Comparison of ENCODE assay signal across 11 cellular contexts in genomic region chr7:33422825-33423645, GRCh38.
DNase-seq lines count a peak whose midpoint lies in the region; ATAC-seq and TF ChIP-seq lines count a peak whose summit lies in the region.
"Had no signal": no experiment of that assay in that cellular context is flagged by ENCODE, and none has a peak within 500 bp of the region (broad histone marks: within the 10 kb centered on the region; RNA-seq: fewer than 3 reads in every experiment).

No MANE protein-coding gene starts in this region.

- no peak for TF ChIP-seq CTCF in ovary (IDR thresholded peaks at IDR 0.05)

- H3K9ac ChIP-seq in mesendoderm (ENCODE audit: low read length): no peak overlapping the region

- H3K4ac ChIP-seq in mesendoderm (ENCODE audit: low read depth, low read length): no peak overlapping the region

- no peaks in the 10 kb centered on the region for H3K4me1 ChIP-seq in mesendoderm (ENCODE audit: control insufficient read depth, low read depth, low read length)
- no peaks in the 10 kb centered on the region for H3K4me1 ChIP-seq in ovary (ENCODE audit: insufficient read depth)
- H3K4me1 ChIP-seq: adrenal gland had no signal

- H3K18ac ChIP-seq in mesendoderm (ENCODE audit: low read length): no peak overlapping the region

- no peak overlapping the region for H4K8ac ChIP-seq in mesendoderm (ENCODE audit: low read depth, low read length)

- no peak overlapping the region for H2BK15ac ChIP-seq in mesendoderm (replicated peaks; ENCODE audit: low read depth)

- H3K9me3 ChIP-seq in ovary: no peaks in the 10 kb centered on the region
- H3K9me3 ChIP-seq: adrenal gland had no signal

- intact Hi-C loops in ovary (cut with DNase I): no loop called here

- peak overlapping the region; percentile 15 for H3K56ac ChIP-seq in mesendoderm (ENCODE audit: low read length)

- H3K36me3 ChIP-seq in mesendoderm (ENCODE audit: control insufficient read depth, insufficient read depth, low read length) (no peaks in the 10 kb centered on the region), ovary (no peaks in the 10 kb centered on the region)
- H3K36me3 ChIP-seq: adrenal gland had no signal

- ATAC-seq in GM19372 (IDR thresholded peaks at IDR 0.05; ENCODE audit: low read depth, unreplicated experiment): peak; percentile 46
- ATAC-seq in HG02678 (IDR thresholded peaks at IDR 0.05; ENCODE audit: unreplicated experiment): peak; percentile 29
- peak; percentile 42 for ATAC-seq in HG03432 (IDR thresholded peaks at IDR 0.05; ENCODE audit: unreplicated experiment)
- ATAC-seq: CD8-positive, alpha-beta T cell had no signal

- no CpG with 5 or more reads among the region's 8 CpGs for WGBS in mesendoderm (ENCODE audit: extremely low coverage, insufficient coverage, low lambda C conversion rate)
- 83 to 90% (median 87%) methylated on average over 8 of the region's 8 CpGs for WGBS in ovary, 3 donors

- H3K4me3 ChIP-seq in mesendoderm (ENCODE audit: low read length): no peak overlapping the region
- no peak overlapping the region for H3K4me3 ChIP-seq in ovary
- H3K4me3 ChIP-seq: adrenal gland had no signal

- DNase-seq in mesendoderm: peak; percentile 74
- DNase-seq in ovary: no peak
- no peak for DNase-seq in islet precursor cell
- DNase-seq in substantia nigra (lab: John Stamatoyannopoulos, UW): no peak
- DNase-seq in NOMO-1 treated with DMSO at 0.1 percent for 48 hours (lab: John Stamatoyannopoulos, UW; ENCODE audit: unreplicated experiment): no peak
- DNase-seq: CD8-positive, alpha-beta T cell; effector CD4-positive, alpha-beta T cell had no signal

- H4K5ac ChIP-seq in mesendoderm (ENCODE audit: low read length): peak overlapping the region; percentile 10

- H3K23ac ChIP-seq in mesendoderm (ENCODE audit: low read length): no peak overlapping the region

- no peaks in the 10 kb centered on the region for H3K27me3 ChIP-seq in mesendoderm (ENCODE audit: insufficient read depth, low read length, poor library complexity)
- no peaks in the 10 kb centered on the region for H3K27me3 ChIP-seq in ovary
- H3K27me3 ChIP-seq: adrenal gland had no signal

- H2BK120ac ChIP-seq in mesendoderm (ENCODE audit: low read depth, low read length): no peak overlapping the region

- TF ChIP-seq POLR2A in ovary (IDR thresholded peaks at IDR 0.05): no peak

- H3K79me1 ChIP-seq in mesendoderm (ENCODE audit: low read length): no peaks in the 10 kb centered on the region

- no peak overlapping the region for H3K27ac ChIP-seq in mesendoderm (ENCODE audit: low read depth, low read length)
- no peak overlapping the region for H3K27ac ChIP-seq in ovary
- H3K27ac ChIP-seq in substantia nigra (ENCODE audit: low read depth, low read length, poor library complexity, severe bottlenecking): no peak overlapping the region
- H3K27ac ChIP-seq: adrenal gland had no signal

- no peaks in the 10 kb centered on the region for H3K79me2 ChIP-seq in mesendoderm (ENCODE audit: control insufficient read depth, insufficient read depth, low read length)

- H2AK5ac ChIP-seq in mesendoderm (ENCODE audit: low read length): no peak overlapping the region

- no peak for TF ChIP-seq EP300 in ovary (IDR thresholded peaks at IDR 0.05)

- no peak overlapping the region for H2BK5ac ChIP-seq in mesendoderm (ENCODE audit: low read length)

- no peak overlapping the region for H3K4me2 ChIP-seq in mesendoderm (ENCODE audit: low read length)
